28 cellular contexts compared by ENCODE assay signal in the genomic region with DNA sequence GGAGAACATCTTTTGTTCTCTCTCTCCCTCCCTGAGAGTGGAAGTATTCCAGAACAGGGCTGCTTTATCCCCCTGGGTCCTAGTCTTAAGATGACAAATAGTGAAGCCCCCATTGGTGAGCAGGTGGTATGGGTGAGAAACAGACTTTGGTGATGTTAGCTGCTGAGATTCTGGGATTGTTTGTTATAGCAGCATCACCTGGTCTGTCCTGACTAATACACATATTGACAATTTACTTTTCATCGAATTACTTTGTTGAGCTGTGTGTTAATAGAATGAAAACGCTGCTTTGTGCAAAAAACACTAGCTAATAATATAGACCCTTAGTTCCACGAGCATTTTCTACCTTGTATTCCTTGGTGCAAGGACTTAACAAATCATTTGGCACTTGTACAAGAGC.
"Had no signal": no experiment of that assay in that cellular context is flagged by ENCODE, and none has a peak within 500 bp of the region (broad histone marks: within the 10 kb centered on the region; RNA-seq: fewer than 3 reads in every experiment).

No MANE protein-coding gene starts in this region.

- H3K27ac ChIP-seq: stomach, suprapubic skin, testis, thoracic aorta, thyroid gland, tibial artery, tibial nerve, transverse colon, upper lobe of left lung, upper lobe of right lung, uterus, vagina had no signal

- H3K36me3 ChIP-seq: stomach, suprapubic skin, thoracic aorta, thyroid gland, tibial artery, tibial nerve, transverse colon, upper lobe of left lung, upper lobe of right lung, uterus, vagina had no signal

- H3K4me3 ChIP-seq: stomach, suprapubic skin, testis, thoracic aorta, thyroid gland, tibial artery, tibial nerve, transverse colon, upper lobe of left lung, upper lobe of right lung, uterus, vagina had no signal

- H3K27ac Mint-ChIP-seq: stimulated activated effector memory CD8-positive, alpha-beta T cell treated with anti-CD3 and anti-CD28 coated beads, Interleukin-12 subunit alpha, Interleukin-12 subunit beta, amount 100 ng/mL, for 72 hours; stimulated activated memory B cell treated with anti-CD40 and anti-IgM and Interleukin-4, amounts not matched to agents 10 μg/mL and 1 μg/mL and 100 μg/mL, for 72 hours; stimulated activated naive B cell treated with anti-CD40 and anti-IgM and Interleukin-4, amounts not matched to agents 10 μg/mL and 1 μg/mL and 100 μg/mL, for 72 hours; stimulated activated naive CD8-positive, alpha-beta T cell treated with anti-CD3 and anti-CD28 coated beads, Interleukin-15, amount 100 ng/mL, for 72 hours; stimulated activated naive CD8-positive, alpha-beta T cell treated with anti-CD3 and anti-CD28 coated beads, Interleukin-15, Interleukin-2, amounts not matched to agents 100 ng/mL and 50 ng/mL, for 24 hours; type B pancreatic cell had no signal

- H3K36me3 Mint-ChIP-seq: type B pancreatic cell had no signal

- H3K9me3 ChIP-seq: testis, thoracic aorta, thyroid gland, tibial artery, transverse colon, upper lobe of left lung, upper lobe of right lung, uterus, vagina had no signal

- DNase-seq: stimulated activated CD4-positive, alpha-beta T cell treated with anti-CD3 and anti-CD28 coated beads, Interleukin-2, amount 100 ng/mL, for 48 hours; stimulated activated CD4-positive, alpha-beta T cell treated with anti-CD3 and anti-CD28 coated beads, Interleukin-4, amount 100 ng/mL, for 1 hour; stimulated activated CD4-positive, alpha-beta T cell treated with anti-CD3 and anti-CD28 coated beads, Interleukin-4, amount 100 ng/mL, for 24 hours; stimulated activated CD4-positive, alpha-beta T cell treated with anti-CD3 and anti-CD28 coated beads, Interleukin-4, amount 100 ng/mL, for 4 hours; stimulated activated CD8-positive, alpha-beta memory T cell treated with anti-CD3 and anti-CD28 coated beads, Interleukin-4, amount 100 ng/mL, for 48 hours; stimulated activated naive B cell treated with anti-CD40 and anti-IgM and Interleukin-4, amounts not matched to agents 10 μg/mL and 1 μg/mL and 100 μg/mL, for 72 hours; stimulated activated naive CD4-positive, alpha-beta T cell; stimulated activated naive CD8-positive, alpha-beta T cell treated with anti-CD3 and anti-CD28 coated beads, Interleukin-15, amount 100 ng/mL, for 72 hours; stimulated activated naive CD8-positive, alpha-beta T cell treated with anti-CD3 and anti-CD28 coated beads, Interleukin-15, Interleukin-2, amounts not matched to agents 100 U/mL and 50 U/mL, for 24 hours; stomach; substantia nigra; testis; thyroid gland; tibial artery; transverse colon; trophoblast cell; upper lobe of left lung; upper lobe of right lung; uterus had no signal

- FAIRE-seq: urothelium cell line had no signal

- H3K4me3 Mint-ChIP-seq: stimulated activated effector memory CD8-positive, alpha-beta T cell treated with anti-CD3 and anti-CD28 coated beads, Interleukin-12 subunit alpha, Interleukin-12 subunit beta, amount 100 ng/mL, for 72 hours; stimulated activated memory B cell treated with anti-CD40 and anti-IgM and Interleukin-4, amounts not matched to agents 10 μg/mL and 1 μg/mL and 100 μg/mL, for 72 hours; stimulated activated naive B cell treated with anti-CD40 and anti-IgM and Interleukin-4, amounts not matched to agents 10 μg/mL and 1 μg/mL and 100 μg/mL, for 72 hours; stimulated activated naive CD8-positive, alpha-beta T cell treated with anti-CD3 and anti-CD28 coated beads, Interleukin-15, amount 100 ng/mL, for 72 hours; stimulated activated naive CD8-positive, alpha-beta T cell treated with anti-CD3 and anti-CD28 coated beads, Interleukin-15, Interleukin-2, amounts not matched to agents 100 ng/mL and 50 ng/mL, for 24 hours; type B pancreatic cell had no signal

- H3K27me3 ChIP-seq: stomach, suprapubic skin, testis, thyroid gland, tibial artery, tibial nerve, transverse colon, upper lobe of left lung, upper lobe of right lung, uterus, vagina had no signal

- ATAC-seq: stimulated activated effector memory CD8-positive, alpha-beta T cell treated with anti-CD3 and anti-CD28 coated beads, Interleukin-12 subunit alpha, Interleukin-12 subunit beta, amount 100 ng/mL, for 72 hours; stimulated activated memory B cell treated with anti-CD40 and anti-IgM and Interleukin-4, amounts not matched to agents 10 μg/mL and 1 μg/mL and 100 μg/mL, for 72 hours; stimulated activated naive B cell treated with anti-CD40 and anti-IgM and Interleukin-4, amounts not matched to agents 10 μg/mL and 1 μg/mL and 100 μg/mL, for 72 hours; stimulated activated naive CD8-positive, alpha-beta T cell treated with anti-CD3 and anti-CD28 coated beads, Interleukin-15, amount 100 ng/mL, for 72 hours; stimulated activated naive CD8-positive, alpha-beta T cell treated with anti-CD3 and anti-CD28 coated beads, Interleukin-15, Interleukin-2, amounts not matched to agents 100 U/mL and 50 U/mL, for 24 hours; upper lobe of right lung had no signal

- H3K27me3 Mint-ChIP-seq: stimulated activated memory B cell treated with anti-CD40 and anti-IgM and Interleukin-4, amounts not matched to agents 10 μg/mL and 1 μg/mL and 100 μg/mL, for 72 hours; stimulated activated naive CD8-positive, alpha-beta T cell treated with anti-CD3 and anti-CD28 coated beads, Interleukin-15, amount 100 ng/mL, for 72 hours; stimulated activated naive CD8-positive, alpha-beta T cell treated with anti-CD3 and anti-CD28 coated beads, Interleukin-15, Interleukin-2, amounts not matched to agents 100 ng/mL and 50 ng/mL, for 24 hours had no signal

- H3K4me1 ChIP-seq: stomach, suprapubic skin, testis, thyroid gland, tibial artery, tibial nerve, transverse colon, upper lobe of left lung, upper lobe of right lung, uterus, vagina had no signal
